Comparison of ENCODE assay signal across 1 cellular context in the genomic region with DNA sequence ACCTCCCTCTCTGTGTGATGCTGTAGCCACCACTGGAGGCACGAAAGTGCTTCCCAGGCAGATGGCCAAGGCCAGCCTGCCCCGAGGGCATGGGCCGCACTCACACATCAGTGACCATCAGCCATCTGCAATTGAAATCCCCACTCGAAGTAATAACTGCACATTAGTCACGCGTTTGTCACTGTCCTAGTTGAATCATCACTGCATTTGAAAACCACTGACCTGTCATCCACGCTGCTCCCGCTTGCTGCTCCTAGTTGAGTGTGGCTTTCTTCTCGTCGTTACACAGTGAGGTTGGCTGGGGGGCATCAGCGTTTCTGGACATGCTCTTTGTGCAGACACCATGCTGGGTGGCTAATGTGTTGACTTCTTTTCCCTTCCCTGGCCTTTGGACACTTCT.
TF ChIP-seq lines count a peak whose summit lies in the region.

No MANE protein-coding gene starts in this region.

TF ChIP-seq in HCT116, 20 proteins besides CTCF, POLR2A, EP300 and RAD21 (continued from another document):
- TF ChIP-seq, protein P1, sequence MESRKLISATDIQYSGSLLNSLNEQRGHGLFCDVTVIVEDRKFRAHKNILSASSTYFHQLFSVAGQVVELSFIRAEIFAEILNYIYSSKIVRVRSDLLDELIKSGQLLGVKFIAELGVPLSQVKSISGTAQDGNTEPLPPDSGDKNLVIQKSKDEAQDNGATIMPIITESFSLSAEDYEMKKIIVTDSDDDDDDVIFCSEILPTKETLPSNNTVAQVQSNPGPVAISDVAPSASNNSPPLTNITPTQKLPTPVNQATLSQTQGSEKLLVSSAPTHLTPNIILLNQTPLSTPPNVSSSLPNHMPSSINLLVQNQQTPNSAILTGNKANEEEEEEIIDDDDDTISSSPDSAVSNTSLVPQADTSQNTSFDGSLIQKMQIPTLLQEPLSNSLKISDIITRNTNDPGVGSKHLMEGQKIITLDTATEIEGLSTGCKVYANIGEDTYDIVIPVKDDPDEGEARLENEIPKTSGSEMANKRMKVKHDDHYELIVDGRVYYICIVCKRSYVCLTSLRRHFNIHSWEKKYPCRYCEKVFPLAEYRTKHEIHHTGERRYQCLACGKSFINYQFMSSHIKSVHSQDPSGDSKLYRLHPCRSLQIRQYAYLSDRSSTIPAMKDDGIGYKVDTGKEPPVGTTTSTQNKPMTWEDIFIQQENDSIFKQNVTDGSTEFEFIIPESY (IDR thresholded peaks at IDR 0.05; ENCODE audit: extremely low read depth, insufficient replicate concordance, low read length): no peak
- TF ChIP-seq SIN3A (IDR thresholded peaks at IDR 0.05; ENCODE audit: low read depth) (no peak), POLR2AphosphoS5 (IDR thresholded peaks at IDR 0.05; ENCODE audit: low read depth, low read length) (no peak), EGR1 (IDR thresholded peaks at IDR 0.05; ENCODE audit: low read depth) (no peak), EZH2 (IDR thresholded peaks at IDR 0.05) (no peak), SP1 (IDR thresholded peaks at IDR 0.05; ENCODE audit: low read depth) (no peak), FOSL1 (IDR thresholded peaks at IDR 0.05; ENCODE audit: low read depth) (no peak), ZFX (IDR thresholded peaks at IDR 0.05) (no peak), JUND (IDR thresholded peaks at IDR 0.05) (no peak), TCF7L2 (IDR thresholded peaks at IDR 0.05; ENCODE audit: borderline replicate concordance, extremely low read depth, insufficient read depth, insufficient read length) (no peak), ELF1 (IDR thresholded peaks at IDR 0.05; ENCODE audit: borderline replicate concordance, low read depth) (no peak)
- TF ChIP-seq, protein P2, sequence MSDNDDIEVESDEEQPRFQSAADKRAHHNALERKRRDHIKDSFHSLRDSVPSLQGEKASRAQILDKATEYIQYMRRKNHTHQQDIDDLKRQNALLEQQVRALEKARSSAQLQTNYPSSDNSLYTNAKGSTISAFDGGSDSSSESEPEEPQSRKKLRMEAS (IDR thresholded peaks at IDR 0.05): no peak
- TF ChIP-seq, protein P3, sequence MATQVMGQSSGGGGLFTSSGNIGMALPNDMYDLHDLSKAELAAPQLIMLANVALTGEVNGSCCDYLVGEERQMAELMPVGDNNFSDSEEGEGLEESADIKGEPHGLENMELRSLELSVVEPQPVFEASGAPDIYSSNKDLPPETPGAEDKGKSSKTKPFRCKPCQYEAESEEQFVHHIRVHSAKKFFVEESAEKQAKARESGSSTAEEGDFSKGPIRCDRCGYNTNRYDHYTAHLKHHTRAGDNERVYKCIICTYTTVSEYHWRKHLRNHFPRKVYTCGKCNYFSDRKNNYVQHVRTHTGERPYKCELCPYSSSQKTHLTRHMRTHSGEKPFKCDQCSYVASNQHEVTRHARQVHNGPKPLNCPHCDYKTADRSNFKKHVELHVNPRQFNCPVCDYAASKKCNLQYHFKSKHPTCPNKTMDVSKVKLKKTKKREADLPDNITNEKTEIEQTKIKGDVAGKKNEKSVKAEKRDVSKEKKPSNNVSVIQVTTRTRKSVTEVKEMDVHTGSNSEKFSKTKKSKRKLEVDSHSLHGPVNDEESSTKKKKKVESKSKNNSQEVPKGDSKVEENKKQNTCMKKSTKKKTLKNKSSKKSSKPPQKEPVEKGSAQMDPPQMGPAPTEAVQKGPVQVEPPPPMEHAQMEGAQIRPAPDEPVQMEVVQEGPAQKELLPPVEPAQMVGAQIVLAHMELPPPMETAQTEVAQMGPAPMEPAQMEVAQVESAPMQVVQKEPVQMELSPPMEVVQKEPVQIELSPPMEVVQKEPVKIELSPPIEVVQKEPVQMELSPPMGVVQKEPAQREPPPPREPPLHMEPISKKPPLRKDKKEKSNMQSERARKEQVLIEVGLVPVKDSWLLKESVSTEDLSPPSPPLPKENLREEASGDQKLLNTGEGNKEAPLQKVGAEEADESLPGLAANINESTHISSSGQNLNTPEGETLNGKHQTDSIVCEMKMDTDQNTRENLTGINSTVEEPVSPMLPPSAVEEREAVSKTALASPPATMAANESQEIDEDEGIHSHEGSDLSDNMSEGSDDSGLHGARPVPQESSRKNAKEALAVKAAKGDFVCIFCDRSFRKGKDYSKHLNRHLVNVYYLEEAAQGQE (IDR thresholded peaks at IDR 0.05; ENCODE audit: low read depth): no peak
